In the genomic region with DNA sequence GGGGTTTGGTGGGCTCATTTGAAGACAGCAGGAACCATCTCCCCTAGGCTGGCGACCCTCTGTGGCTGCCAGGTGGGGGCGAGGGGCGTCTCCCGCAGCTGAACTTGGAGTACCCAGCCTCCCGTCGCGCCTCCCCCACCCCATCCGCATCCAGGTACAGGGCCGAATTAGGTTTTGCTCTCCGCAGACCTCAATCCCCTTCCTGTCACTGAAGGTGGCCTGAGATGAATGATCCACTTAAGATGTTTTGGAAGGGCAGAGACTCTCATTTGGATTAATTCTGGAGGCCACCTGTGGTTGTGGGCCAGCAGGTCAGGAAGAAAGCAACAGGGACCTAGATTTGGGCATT, we compare ENCODE assay signal across 9 cellular contexts. TPM values are rescaled to one million over a fixed set of nuclear protein-coding genes. Genes with fewer than 3 reads are reported as not detected.
A peak's percentile ranks its signal among the peaks of the same experiment; 100 is the strongest.
DNase-seq lines count a peak whose midpoint lies in the region; ATAC-seq and TF ChIP-seq lines count a peak whose summit lies in the region.
"Had no signal": no experiment of that assay in that cellular context is flagged by ENCODE, and none has a peak within 500 bp of the region (broad histone marks: within the 10 kb centered on the region; RNA-seq: fewer than 3 reads in every experiment).

No MANE protein-coding gene starts in this region.

- peaks cover 54% of the 10 kb centered on the region for H3K36me3 Mint-ChIP-seq in activated B cell treated with CpG ODN at 0.5 μM for 24 hours (ENCODE audit: low read depth)

- no peak for TF ChIP-seq EP300 in stomach (IDR thresholded peaks at IDR 0.05)

- H3K27me3 Mint-ChIP-seq in activated B cell treated with CpG ODN at 0.5 μM for 24 hours: no peaks in the 10 kb centered on the region

- peak overlapping the region; percentile 94 for H3K27ac Mint-ChIP-seq in activated B cell treated with CpG ODN at 0.5 μM for 24 hours

- peaks cover 52% of the 10 kb centered on the region for H3K4me1 Mint-ChIP-seq in activated B cell treated with CpG ODN at 0.5 μM for 24 hours

- H3K9me3 Mint-ChIP-seq in activated B cell treated with CpG ODN at 0.5 μM for 24 hours: peaks cover 3% of the 10 kb centered on the region

- no peak for TF ChIP-seq CTCF in activated B cell treated with CpG ODN at 0.5 μM for 24 hours (IDR thresholded peaks at IDR 0.05)
- peak in 1 of 7 experiments; percentile 4 for TF ChIP-seq CTCF in stomach (IDR thresholded peaks at IDR 0.05)
- TF ChIP-seq CTCF in omental fat pad (IDR thresholded peaks at IDR 0.05): no peak
- no peak for TF ChIP-seq CTCF in lower leg skin (IDR thresholded peaks at IDR 0.05)

- H3K4me3 ChIP-seq in iPS-11a (ENCODE audit: low read depth, low read length): peak overlapping the region; percentile 68
- H3K4me3 ChIP-seq in stomach: peak overlapping the region; percentile 64 to 70 (median 68)
- H3K4me3 ChIP-seq in lower leg skin (ENCODE audit: low read depth, poor library complexity, severe bottlenecking): no peak overlapping the region

- H3K36me3 ChIP-seq in stomach: no peaks in the 10 kb centered on the region

- ATAC-seq in activated B cell treated with CpG ODN at 0.5 μM for 24 hours (ENCODE audit: low read depth) (no peak), omental fat pad (ENCODE audit: low FRiP score) (no peak)

- no peak for TF ChIP-seq POLR2A in stomach (IDR thresholded peaks at IDR 0.05)
- no peak for TF ChIP-seq POLR2A in lower leg skin (IDR thresholded peaks at IDR 0.05)

- DNase-seq in NCI-H748 treated with DMSO at 0.1 percent for 48 hours (lab: John Stamatoyannopoulos, UW): peak; percentile 21
- no peak for DNase-seq in NCI-H748 (lab: John Stamatoyannopoulos, UW; ENCODE audit: unreplicated experiment)
- DNase-seq in activated B cell treated with CpG ODN at 0.5 μM for 24 hours: no peak
- DNase-seq in stomach: no peak
- DNase-seq in omental fat pad (ENCODE audit: low spot score): no peak
- DNase-seq in kidney glomerular epithelial cell (lab: John Stamatoyannopoulos, UW): no peak
- DNase-seq in lower leg skin (ENCODE audit: low spot score in 2 of 2): no peak

- H3K9me3 ChIP-seq in stomach: no peaks in the 10 kb centered on the region

- intact Hi-C loops in activated B cell treated with CpG ODN at 0.5 μM for 24 hours (cut with micrococcal nuclease): no loop called here
- intact Hi-C loops in stomach (cut with DNase I; ENCODE audit: low total_unique reads): no loop called here
- intact Hi-C loops in lower leg skin (cut with DNase I; ENCODE audit: low total_unique reads): no loop called here

- 18 to 27% (median 19%) methylated on average over 10 of the region's 10 CpGs for WGBS in stomach, 5 donors
- 31 to 48% methylated on average over 10 of the region's 10 CpGs for WGBS in lower leg skin, 2 donors

- POLR2A ChIA-PET in activated B cell treated with CpG ODN at 0.5 μM for 24 hours (lab: Charles Lee): interaction anchor here (0.6 to 26.2 kb wide), 12 partner anchors 10 to 632 kb away, joined by 3 to 911 read pairs (median 8); partner anchors contain the start of gene RNF182

- no peaks in the 10 kb centered on the region for H3K27me3 ChIP-seq in stomach

- peak overlapping the region; percentile 95 for H3K4me3 Mint-ChIP-seq in activated B cell treated with CpG ODN at 0.5 μM for 24 hours

- peaks cover 6 to 29% (median 16%) of the 10 kb centered on the region in 4 donors for H3K4me1 ChIP-seq in stomach

- peak overlapping the region in 4 of 5 donors; percentile 43 to 84 (median 70) for H3K27ac ChIP-seq in stomach
- H3K27ac ChIP-seq: 22Rv1 had no signal

- CTCF ChIA-PET in activated B cell treated with CpG ODN at 0.5 μM for 24 hours (lab: Charles Lee): interaction anchor here (0.7 to 3.2 kb wide), 9 partner anchors 9 to 205 kb away, joined by 3 to 16 read pairs (median 6); no protein-coding TSS in a partner anchor

RNA-seq across cellular contexts. Expression of gene CD83, which starts 0.5 kb away (rescaled TPM):
- total RNA-seq in activated B cell treated with CpG ODN at 0.5 μM for 24 hours (483 and 492 TPM in 2 replicates), stomach (1 to 10 TPM in 2 of 5 donors, under 1 TPM in 1, not detected in 2; 0.29 to 9.3 (median 7.5) TPM), omental fat pad (10 to 100 TPM in 2 of 4 donors, 1 to 10 TPM in 2; 4.9 to 20.4 (median 12.4) TPM), lower leg skin (1 to 10 TPM; 2.2 to 4.4 (median 3.4) TPM)
- 1 to 10 TPM; 1.5 to 3.1 (median 3.0) TPM for polyA plus RNA-seq in stomach

Comparison
In these comparisons a context has a peak if more than half of its experiments do, and no peak if none do; other contexts are left out.
1. RNA of gene CD83, which starts 0.5 kb away (total RNA-seq): 483 to 492 TPM in activated B cell treated with CpG ODN at 0.5 μM for 24 hours; 4.9 to 20.4 TPM in omental fat pad, 2.2 to 4.4 TPM in lower leg skin and 0.29 to 9.3 TPM in stomach; every median in the first group is over 10 times any median in the second.